ENCODE assay signal across 19 cellular contexts in the genomic region with DNA sequence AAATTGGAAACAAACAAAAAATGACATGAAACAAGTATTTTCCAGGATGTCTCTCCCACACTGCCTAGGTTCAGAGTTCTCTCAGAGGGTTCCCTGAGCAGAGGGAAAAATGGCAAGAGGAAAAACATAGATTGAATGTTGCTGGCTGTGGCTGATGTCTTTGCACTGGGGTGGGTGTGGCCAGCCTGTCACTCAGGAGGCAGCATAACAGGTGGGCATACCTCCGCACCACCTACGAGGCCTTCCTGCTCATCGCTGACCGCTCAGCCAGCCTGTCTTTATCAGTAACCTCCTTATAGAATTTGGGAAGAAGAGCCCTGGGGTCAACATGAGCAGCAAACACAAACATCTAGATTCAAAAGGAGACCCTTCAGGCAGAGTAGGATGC.
DNase-seq lines count a peak whose midpoint lies in the region; ATAC-seq, FAIRE-seq and TF ChIP-seq lines count a peak whose summit lies in the region.
"Had no signal": no experiment of that assay in that cellular context is flagged by ENCODE, and none has a peak within 500 bp of the region (broad histone marks: within the 10 kb centered on the region; RNA-seq: fewer than 3 reads in every experiment).

No MANE protein-coding gene starts in this region.

- H3K79me2 ChIP-seq in GM23338 (replicated peaks; ENCODE audit: insufficient read depth): no peaks in the 10 kb centered on the region
- H3K79me2 ChIP-seq in K562 (ENCODE audit: control insufficient read depth, insufficient read depth, low read length): no peaks in the 10 kb centered on the region

- no peaks in the 10 kb centered on the region for H3F3A ChIP-seq in GM23338 (replicated peaks; ENCODE audit: low read depth)

- no peak for TF ChIP-seq RAD21 in K562 (CRISPR knock-in tag; conservative IDR thresholded peaks at IDR 0.05 in 1 of 2, IDR thresholded peaks at IDR 0.05 in 1 of 2)

- H3K27me3 Mint-ChIP-seq in GM23338 (ENCODE audit: insufficient read depth, low read depth, poor library complexity): no peaks in the 10 kb centered on the region

- H3K36me3 ChIP-seq in GM23338 (ENCODE audit: insufficient read depth) (no peaks in the 10 kb centered on the region), K562 (ENCODE audit: control insufficient read depth, insufficient read depth, low read length) (no peaks in the 10 kb centered on the region), thyroid gland (no peaks in the 10 kb centered on the region), spleen (peaks cover 0 to 8% (median 0%) of the 10 kb centered on the region in 6 donors)
- H3K36me3 ChIP-seq: BLaER1 treated with 17β-estradiol and CSF1 and Interleukin-3, amounts not matched to agents 10 nM and 100 nM had no signal

- H3K27me3 ChIP-seq in GM23338 (ENCODE audit: insufficient read depth) (no peaks in the 10 kb centered on the region), K562 (ENCODE audit: control insufficient read depth in 2 of 2, insufficient read depth in 2 of 2, low read length in 2 of 2) (peaks cover 0 to 8% of the 10 kb centered on the region in 2 experiments; a peak in 2 of 5 replicates), thyroid gland (no peaks in the 10 kb centered on the region), spleen (replicated peaks in 1 of 7) (peaks cover 0 to 5% (median 0%) of the 10 kb centered on the region in 7 donors)
- H3K27me3 ChIP-seq: BLaER1 treated with 17β-estradiol and CSF1 and Interleukin-3, amounts not matched to agents 10 nM and 100 nM had no signal

- TF ChIP-seq EP300 in K562 (IDR thresholded peaks at IDR 0.05; ENCODE audit: low read length): no peak

- no peaks in the 10 kb centered on the region for H3K36me3 Mint-ChIP-seq in GM23338 (ENCODE audit: low read depth)
- H3K36me3 Mint-ChIP-seq: CD8-positive, alpha-beta T cell had no signal

- H3K9me2 ChIP-seq in GM23338 (ENCODE audit: insufficient read depth): peaks cover 3% of the 10 kb centered on the region; the same call in 1 of the 2 replicates

- H3K4me1 ChIP-seq in GM23338 (ENCODE audit: insufficient read depth) (peaks cover 11% of the 10 kb centered on the region), K562 (replicated peaks in 1 of 2; ENCODE audit: control insufficient read depth in 2 of 2, insufficient read depth in 2 of 2, low read length in 2 of 2) (peaks cover 0 to 4% of the 10 kb centered on the region in 2 experiments; a peak in 2 of 5 replicates), thyroid gland (peaks cover 5 to 39% of the 10 kb centered on the region in 2 donors), spleen (no peaks in the 10 kb centered on the region)
- H3K4me1 ChIP-seq: BLaER1 treated with 17β-estradiol and CSF1 and Interleukin-3, amounts not matched to agents 10 nM and 100 nM had no signal

- H3K4me2 ChIP-seq in GM23338 (no peak overlapping the region), K562 (ENCODE audit: insufficient read depth, low read length) (peak overlapping the region; percentile 48; the same call in 1 of the 2 replicates)
- H3K4me2 ChIP-seq: BLaER1 treated with 17β-estradiol and CSF1 and Interleukin-3, amounts not matched to agents 10 nM and 100 nM had no signal

- no peak for FAIRE-seq in K562 (lab: Jason Lieb, UNC)
- FAIRE-seq: H54, HTR-8/SVneo, RCC 7860 had no signal

- H2AFZ ChIP-seq in GM23338 (peak overlapping the region; percentile 84), K562 (ENCODE audit: low read depth, low read length) (no peak overlapping the region)

- H3K4me1 Mint-ChIP-seq in GM23338: peaks cover 14% of the 10 kb centered on the region

- no peak overlapping the region for H3K4me3 ChIP-seq in GM23338
- H3K4me3 ChIP-seq in K562: no peak overlapping the region
- H3K4me3 ChIP-seq in thyroid gland (replicated peaks in 1 of 3): no peak overlapping the region
- no peak overlapping the region for H3K4me3 ChIP-seq in coronary artery
- no peak overlapping the region for H3K4me3 ChIP-seq in spleen
- H3K4me3 ChIP-seq: BLaER1 treated with 17β-estradiol and CSF1 and Interleukin-3, amounts not matched to agents 10 nM and 100 nM had no signal

- H3K9me3 ChIP-seq in K562 (replicated peaks; ENCODE audit: control insufficient read depth, insufficient read depth, low read depth, low read length) (no peaks in the 10 kb centered on the region), thyroid gland (no peaks in the 10 kb centered on the region), spleen (no peaks in the 10 kb centered on the region)
- H3K9me3 ChIP-seq: BLaER1 treated with 17β-estradiol and CSF1 and Interleukin-3, amounts not matched to agents 10 nM and 100 nM had no signal

- 7% methylated on average over 4 of the region's 4 CpGs for WGBS in K562 (ENCODE audit: insufficient coverage, low coverage, missing lambda C conversion rate)
- WGBS in thyroid gland, 2 donors: 86 to 93% methylated on average over 4 of the region's 4 CpGs
- WGBS in spleen, 5 donors: 86 to 87% (median 86%) methylated on average over 4 of the region's 4 CpGs

- ATAC-seq in GM23338: peak; percentile 99
- no peak for ATAC-seq in K562
- ATAC-seq: CD8-positive, alpha-beta T cell; Right ventricle myocardium inferior had no signal

- peak overlapping the region; percentile 89; the same call in 1 of the 2 replicates for H3K27ac Mint-ChIP-seq in GM23338
- H3K27ac Mint-ChIP-seq: CD8-positive, alpha-beta T cell had no signal

- TF ChIP-seq CTCF in GM23338 (conservative IDR thresholded peaks at IDR 0.05; ENCODE audit: low read depth in 2 of 2) (no peak), K562 (IDR thresholded peaks at IDR 0.05 in 2 of 3, conservative IDR thresholded peaks at IDR 0.05 in 1 of 3; ENCODE audit: insufficient read depth in 2 of 3, low read depth in 1 of 3, low read length in 3 of 3) (no peak), thyroid gland (IDR thresholded peaks at IDR 0.05) (no peak), coronary artery (IDR thresholded peaks at IDR 0.05) (no peak), spleen (IDR thresholded peaks at IDR 0.05 in 8 of 11, conservative IDR thresholded peaks at IDR 0.05 in 3 of 11) (no peak)

- in situ Hi-C loops in K562 (cut with MboI): no loop called here

- H3K9me1 ChIP-seq in K562 (ENCODE audit: control insufficient read depth, insufficient read depth, low read length): no peaks in the 10 kb centered on the region

- H4K20me1 ChIP-seq in GM23338 (replicated peaks; ENCODE audit: insufficient read depth) (no peaks in the 10 kb centered on the region), K562 (replicated peaks; ENCODE audit: control insufficient read depth, insufficient read depth, low read length) (no peaks in the 10 kb centered on the region)
- H4K20me1 ChIP-seq: BLaER1 treated with 17β-estradiol and CSF1 and Interleukin-3, amounts not matched to agents 10 nM and 100 nM had no signal

- intact Hi-C loops in K562 (cut with micrococcal nuclease) (no loop called here), thyroid gland (cut with DNase I) (no loop called here), spleen (cut with DNase I; ENCODE audit: low total_unique reads) (no loop called here)

- H3K27ac ChIP-seq in GM23338 (ENCODE audit: low read depth) (peak overlapping the region; percentile 52), K562 (ENCODE audit: extremely low read depth, low read depth, low read length) (no peak overlapping the region), thyroid gland (peak overlapping the region; percentile 0 to 73 (median 20)), coronary artery (no peak overlapping the region), spleen (no peak overlapping the region)
- H3K27ac ChIP-seq: BLaER1 treated with 17β-estradiol and CSF1 and Interleukin-3, amounts not matched to agents 10 nM and 100 nM had no signal

- DNase-seq in GM23338 (ENCODE audit: low spot score) (peak; percentile 77), K562 (ENCODE audit: extremely low read depth in 1 of 4, low spot score in 3 of 4) (no peak), iPS-NIHi11 (ENCODE audit: low spot score) (peak; percentile 63), thyroid gland (no peak), coronary artery (ENCODE audit: low spot score) (no peak), spleen (no peak)
- no peak for DNase-seq in effector CD4-positive, alpha-beta T cell
- DNase-seq: CD8-positive, alpha-beta T cell; MM.1S; NCI-H1092 treated with DMSO at 0.1 percent for 48 hours; NCI-H2081; NCI-H2171 treated with DMSO at 0.1 percent for 48 hours; NCI-H748 treated with DMSO at 0.1 percent for 48 hours; NK-92 treated with Interleukin-12 subunit alpha and Interleukin-12 subunit beta, amount 100 ng/mL, for 24 hours had no signal

- no TSS peak for BruUV-seq in K562 (replicated peaks; lab: Mats Ljungman, UMichigan)

- no peak overlapping the region for H3K9ac ChIP-seq in K562 (ENCODE audit: insufficient read depth in 1 of 2, low read depth in 2 of 2, low read length in 2 of 2)
- H3K9ac ChIP-seq: BLaER1 treated with 17β-estradiol and CSF1 and Interleukin-3, amounts not matched to agents 10 nM and 100 nM had no signal

- POLR2A ChIA-PET in K562 (lab: Yijun Ruan, JAX): interaction anchor here (1.0 kb wide), 1 partner anchor 16 kb away, joined by 3 read pairs; no protein-coding TSS in a partner anchor

- TF ChIP-seq POLR2A in K562 (conservative IDR thresholded peaks at IDR 0.05) (no peak), thyroid gland (IDR thresholded peaks at IDR 0.05) (no peak), spleen (IDR thresholded peaks at IDR 0.05) (no peak)

- CTCF ChIA-PET in K562 (lab: Yijun Ruan, JAX; ENCODE audit: low intra/inter-chr PET ratio): no interaction called here

- no peak overlapping the region for H3K4me3 Mint-ChIP-seq in GM23338
- H3K4me3 Mint-ChIP-seq: CD8-positive, alpha-beta T cell had no signal

- H3K9me3 Mint-ChIP-seq in GM23338: no peaks in the 10 kb centered on the region
- H3K9me3 Mint-ChIP-seq: CD8-positive, alpha-beta T cell had no signal

TF ChIP-seq in GM23338, 12 proteins besides CTCF, POLR2A, EP300 and RAD21 (continues in another document):
- TF ChIP-seq JUNB (IDR thresholded peaks at IDR 0.05; ENCODE audit: unreplicated experiment): no peak

TF ChIP-seq in K562, 482 proteins besides CTCF, POLR2A, EP300 and RAD21 (continues in another document):
- TF ChIP-seq, protein P1, sequence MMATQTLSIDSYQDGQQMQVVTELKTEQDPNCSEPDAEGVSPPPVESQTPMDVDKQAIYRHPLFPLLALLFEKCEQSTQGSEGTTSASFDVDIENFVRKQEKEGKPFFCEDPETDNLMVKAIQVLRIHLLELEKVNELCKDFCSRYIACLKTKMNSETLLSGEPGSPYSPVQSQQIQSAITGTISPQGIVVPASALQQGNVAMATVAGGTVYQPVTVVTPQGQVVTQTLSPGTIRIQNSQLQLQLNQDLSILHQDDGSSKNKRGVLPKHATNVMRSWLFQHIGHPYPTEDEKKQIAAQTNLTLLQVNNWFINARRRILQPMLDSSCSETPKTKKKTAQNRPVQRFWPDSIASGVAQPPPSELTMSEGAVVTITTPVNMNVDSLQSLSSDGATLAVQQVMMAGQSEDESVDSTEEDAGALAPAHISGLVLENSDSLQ (IDR thresholded peaks at IDR 0.05): peak; percentile 80

Comparison
In these comparisons a context has a peak if more than half of its experiments do, and no peak if none do; other contexts are left out.
1. DNase-seq: peak in GM23338 (single experiment) and iPS-NIHi11 (single experiment); none in K562 (0 of 4), thyroid gland (0 of 2), coronary artery (single experiment), spleen (single experiment) and effector CD4-positive, alpha-beta T cell (single experiment).
2. H3K27ac ChIP-seq: peak in GM23338 (single experiment) and thyroid gland (3 of 3); none in K562 (single experiment), coronary artery (0 of 2) and spleen (0 of 8).